In the genomic region with DNA sequence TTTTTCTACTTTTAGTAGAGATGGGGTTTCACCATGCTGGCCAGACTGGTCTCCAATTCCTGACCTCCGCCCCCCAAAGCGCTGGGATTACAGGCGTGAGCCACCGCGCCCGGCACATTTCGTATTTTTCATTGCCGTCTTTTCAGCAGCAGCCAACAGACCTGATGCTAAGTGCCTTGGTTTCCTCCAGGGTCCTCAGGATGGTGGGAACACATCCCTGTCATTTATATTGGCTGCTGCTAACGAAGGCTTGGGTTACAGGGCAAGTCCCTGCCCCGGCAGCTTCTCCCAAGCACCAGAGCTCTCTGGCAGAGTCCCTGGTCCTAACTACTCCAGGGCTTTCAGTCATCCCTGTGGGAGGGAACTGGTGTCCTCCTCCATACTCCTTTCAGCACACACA, we compare ENCODE assay signal across 15 cellular contexts. TPM values are rescaled to one million over a fixed set of nuclear protein-coding genes. Genes with fewer than 3 reads are reported as not detected.
DNase-seq lines count a peak whose midpoint lies in the region; ATAC-seq and TF ChIP-seq lines count a peak whose summit lies in the region.
"Had no signal": no experiment of that assay in that cellular context is flagged by ENCODE, and none has a peak within 500 bp of the region (broad histone marks: within the 10 kb centered on the region; RNA-seq: fewer than 3 reads in every experiment).

No MANE protein-coding gene starts in this region.

- H3K27ac Mint-ChIP-seq in neural crest cell (ENCODE audit: unreplicated experiment): no peak overlapping the region

- H3K56ac ChIP-seq in IMR-90 (ENCODE audit: extremely low read depth, insufficient read depth, low read length): no peak overlapping the region

- H3K79me1 ChIP-seq in IMR-90 (ENCODE audit: low read depth in 1 of 2, low read length in 2 of 2): no peaks in the 10 kb centered on the region

- H4K20me1 ChIP-seq in SK-N-SH (ENCODE audit: insufficient read depth): no peaks in the 10 kb centered on the region
- H4K20me1 ChIP-seq in IMR-90 (ENCODE audit: insufficient read depth, low read length): no peaks in the 10 kb centered on the region

- no peaks in the 10 kb centered on the region for H3K9me2 ChIP-seq in SK-N-SH

- H2AFZ ChIP-seq in SK-N-SH (ENCODE audit: low read depth) (no peak overlapping the region), IMR-90 (replicated peaks; ENCODE audit: low read length, poor library complexity) (no peak overlapping the region)

- no peak for TF ChIP-seq POLR2A in IMR-90 (IDR thresholded peaks at IDR 0.05; ENCODE audit: low read depth, low read length)

- TF ChIP-seq CTCF in SK-N-SH (IDR thresholded peaks at IDR 0.05) (no peak), IMR-90 (conservative IDR thresholded peaks at IDR 0.05; ENCODE audit: low read depth, low read length) (no peak), neural crest cell (conservative IDR thresholded peaks at IDR 0.05) (no peak)

- H3K27me3 ChIP-seq in SK-N-SH (ENCODE audit: insufficient read depth) (no peaks in the 10 kb centered on the region), IMR-90 (ENCODE audit: control insufficient read depth, insufficient read depth, low read length) (peaks cover 21% of the 10 kb centered on the region), adipocyte (replicated peaks; ENCODE audit: control insufficient read depth, insufficient read depth, low read length) (no peaks in the 10 kb centered on the region)
- no peaks in the 10 kb centered on the region for H3K27me3 ChIP-seq in effector memory CD4-positive, alpha-beta T cell (replicated peaks; ENCODE audit: control insufficient read depth, insufficient read depth, low read length, poor library complexity, severe bottlenecking)
- H3K27me3 ChIP-seq: colonic mucosa had no signal

- no peak overlapping the region for H3K18ac ChIP-seq in IMR-90 (ENCODE audit: low read depth, low read length)

- H2BK120ac ChIP-seq in IMR-90 (ENCODE audit: low read depth, low read length): no peak overlapping the region

- no peak overlapping the region for H4K91ac ChIP-seq in IMR-90 (ENCODE audit: insufficient read depth, low read depth, low read length)

- H3K4me3 ChIP-seq in SK-N-SH (ENCODE audit: low read depth in 2 of 2, low read length in 1 of 2) (no peak overlapping the region), IMR-90 (ENCODE audit: insufficient read depth, low read depth, low read length) (no peak overlapping the region), adipocyte (ENCODE audit: low read length) (no peak overlapping the region)
- no peak overlapping the region for H3K4me3 ChIP-seq in effector memory CD4-positive, alpha-beta T cell (ENCODE audit: insufficient read depth, low read depth, low read length, poor library complexity, severe bottlenecking)

- H3K9me3 ChIP-seq in SK-N-SH: no peaks in the 10 kb centered on the region
- H3K9me3 ChIP-seq in IMR-90 (ENCODE audit: control insufficient read depth, insufficient read depth, low read length): no peaks in the 10 kb centered on the region
- H3K9me3 ChIP-seq in adipocyte (ENCODE audit: control insufficient read depth, low read length): no peaks in the 10 kb centered on the region
- H3K9me3 ChIP-seq in effector memory CD4-positive, alpha-beta T cell (ENCODE audit: control insufficient read depth, low read length): no peaks in the 10 kb centered on the region
- H3K9me3 ChIP-seq: colonic mucosa, esophagus muscularis mucosa had no signal

- POLR2A ChIA-PET in SK-N-SH (lab: Yijun Ruan, JAX): no interaction called here
- POLR2A ChIA-PET in IMR-90 (lab: Charles Lee; ENCODE audit: unreplicated experiment): interaction anchor here (0.5 kb wide), 1 partner anchor 10 kb away, joined by 3 read pairs; no protein-coding TSS in a partner anchor

- TF ChIP-seq RAD21 in SK-N-SH (IDR thresholded peaks at IDR 0.05; ENCODE audit: low read length) (no peak), IMR-90 (IDR thresholded peaks at IDR 0.05; ENCODE audit: low read length) (no peak)

- H4K5ac ChIP-seq in IMR-90 (ENCODE audit: low read depth, low read length): no peak overlapping the region

- peaks cover 37% of the 10 kb centered on the region for H3K4me1 Mint-ChIP-seq in neural crest cell

- no peak overlapping the region for H2BK5ac ChIP-seq in IMR-90 (ENCODE audit: low read depth, low read length, poor library complexity, severe bottlenecking)

- no peak overlapping the region for H3K14ac ChIP-seq in IMR-90 (replicated peaks; ENCODE audit: low read depth, low read length)

- no peak overlapping the region for H3K27ac ChIP-seq in SK-N-SH (ENCODE audit: low read depth in 2 of 2, low read length in 1 of 2)
- H3K27ac ChIP-seq in IMR-90 (ENCODE audit: insufficient read depth, low read length): no peak overlapping the region
- no peak overlapping the region for H3K27ac ChIP-seq in effector memory CD4-positive, alpha-beta T cell (ENCODE audit: insufficient read depth, low read length, poor library complexity, severe bottlenecking)
- H3K27ac ChIP-seq: colonic mucosa, GM23248 had no signal

- peaks cover 15% of the 10 kb centered on the region for H3F3A ChIP-seq in SK-N-SH (replicated peaks; ENCODE audit: insufficient read depth)

- H3K4me1 ChIP-seq in SK-N-SH (ENCODE audit: control insufficient read depth in 1 of 2, insufficient read depth in 2 of 2, low read depth in 1 of 2, low read length in 1 of 2) (peaks cover 0 to 15% of the 10 kb centered on the region in 2 experiments; a peak in 1 of 4 replicates), IMR-90 (ENCODE audit: control insufficient read depth, insufficient read depth, low read length) (peaks cover 5% of the 10 kb centered on the region; the same call in 1 of the 2 replicates), adipocyte (ENCODE audit: control insufficient read depth, insufficient read depth, low read length) (peaks cover 34% of the 10 kb centered on the region)
- peaks cover 49% of the 10 kb centered on the region for H3K4me1 ChIP-seq in effector memory CD4-positive, alpha-beta T cell (ENCODE audit: control insufficient read depth, insufficient read depth, low read length, poor library complexity, severe bottlenecking)
- H3K4me1 ChIP-seq: colonic mucosa had no signal

- no peak overlapping the region for H2AK9ac ChIP-seq in IMR-90 (replicated peaks; ENCODE audit: low read depth, low read length, poor library complexity)

- H2BK20ac ChIP-seq in IMR-90 (ENCODE audit: low read depth, low read length): no peak overlapping the region

- intact Hi-C loops in IMR-90 (cut with micrococcal nuclease): loop anchor here (2.0 kb wide), 1 partner anchor 23 kb away; a partner anchor contains a TSS

- dilution Hi-C loops in IMR-90 (cut with HindIII; ENCODE audit: low sequenced_read_pairs, unreplicated experiment): no loop called here

- WGBS in SK-N-SH (ENCODE audit: low lambda C conversion rate): 96% methylated on average over 10 of the region's 10 CpGs
- 94% methylated on average over 8 of the region's 10 CpGs; no CpG with 5 or more reads in 1 of the 2 experiments for whole genome bisulfite sequencing in IMR-90 (ENCODE audit: extremely low coverage in 2 of 2, insufficient read length in 1 of 2), 2 experiments

- no peak overlapping the region for H3K23ac ChIP-seq in IMR-90 (ENCODE audit: low read depth, low read length)

- ATAC-seq in SK-N-SH treated with all-trans-retinoic acid at 6 μM for 48 hours: no peak
- ATAC-seq in IMR-90 (ENCODE audit: low read depth): no peak
- no peak for ATAC-seq in HG03175 (IDR thresholded peaks at IDR 0.05; ENCODE audit: unreplicated experiment)

- peak overlapping the region; percentile 86 for H3K4me3 Mint-ChIP-seq in neural crest cell

- no peak for TF ChIP-seq EP300 in SK-N-SH (IDR thresholded peaks at IDR 0.05; ENCODE audit: borderline replicate concordance in 1 of 2, low read depth in 1 of 2, low read length in 1 of 2)

- in situ Hi-C loops in IMR-90 (cut with MboI; ENCODE audit: low sequenced_read_pairs): no loop called here

- H3K9ac ChIP-seq in SK-N-SH (no peak overlapping the region), IMR-90 (ENCODE audit: low read depth, low read length) (no peak overlapping the region), adipocyte (ENCODE audit: low read length) (peak overlapping the region; percentile 77)

- H3K36me3 Mint-ChIP-seq in neural crest cell (ENCODE audit: low read depth): no peaks in the 10 kb centered on the region

- DNase-seq in SK-N-SH: no peak
- no peak for DNase-seq in IMR-90
- DNase-seq in adipocyte (ENCODE audit: low read depth): no peak
- no peak for DNase-seq in neural crest cell (ENCODE audit: low read depth, low spot score)
- no peak for DNase-seq in NCI-H128 (lab: John Stamatoyannopoulos, UW; ENCODE audit: unreplicated experiment)
- no peak for DNase-seq in effector memory CD4-positive, alpha-beta T cell
- DNase-seq: activated CD4-positive, alpha-beta T cell treated with anti-CD3 and anti-CD28 coated beads, Interleukin-2, amount 50 U/mL, for 48 hours; colonic mucosa; GF-D8; NCI-H2227 treated with DMSO at 0.1 percent for 48 hours; occipital lobe had no signal

- no peaks in the 10 kb centered on the region for H3K27me3 Mint-ChIP-seq in neural crest cell (ENCODE audit: low read depth)

- no peak overlapping the region for H4K8ac ChIP-seq in IMR-90 (ENCODE audit: low read depth in 2 of 2, low read length in 2 of 2)

- H3K79me2 ChIP-seq in SK-N-SH (ENCODE audit: insufficient read depth): no peaks in the 10 kb centered on the region

- H2BK15ac ChIP-seq in IMR-90 (ENCODE audit: low read depth, low read length): no peak overlapping the region

- no peaks in the 10 kb centered on the region for H3K9me3 Mint-ChIP-seq in neural crest cell

- peak overlapping the region; percentile 40; the same call in 1 of the 2 replicates for H2AK5ac ChIP-seq in IMR-90 (ENCODE audit: low read depth, low read length)

- CTCF ChIA-PET in SK-N-SH (lab: Yijun Ruan, JAX): interaction anchor here (0.8 to 4.2 kb wide), 6 partner anchors 13 to 63 kb away, joined by 3 to 41 read pairs (median 3); a partner anchor contains a TSS
- CTCF ChIA-PET in IMR-90 (lab: Yijun Ruan, JAX): interaction anchor here (0.7 kb wide), 1 partner anchor 10 kb away, joined by 3 read pairs; no protein-coding TSS in a partner anchor

- BruUV-seq in IMR-90 (replicated peaks; lab: Mats Ljungman, UMichigan): no TSS peak

- H3K4me2 ChIP-seq in SK-N-SH (peak overlapping the region; percentile 96; the same call in 1 of the 2 replicates), IMR-90 (ENCODE audit: low read depth, low read length) (no peak overlapping the region)

- H3K4ac ChIP-seq in IMR-90 (ENCODE audit: low read depth, low read length): no peak overlapping the region

- H3K36me3 ChIP-seq in SK-N-SH (replicated peaks in 1 of 2; ENCODE audit: control insufficient read depth in 1 of 2, insufficient read depth in 2 of 2, low read length in 1 of 2) (no peaks in the 10 kb centered on the region), IMR-90 (ENCODE audit: control insufficient read depth, insufficient read depth, low read length) (no peaks in the 10 kb centered on the region), adipocyte (ENCODE audit: control insufficient read depth, insufficient read depth, low read length, severe bottlenecking) (no peaks in the 10 kb centered on the region)
- no peaks in the 10 kb centered on the region for H3K36me3 ChIP-seq in effector memory CD4-positive, alpha-beta T cell (ENCODE audit: control insufficient read depth, insufficient read depth, low read length)
- H3K36me3 ChIP-seq: colonic mucosa, esophagus muscularis mucosa had no signal

- peaks cover 4% of the 10 kb centered on the region for H3K9me1 ChIP-seq in IMR-90 (ENCODE audit: insufficient read depth, low read length)

RNA-seq across cellular contexts. Expression of a gene that starts 1.5 kb away (rescaled TPM):
- 5.2 TPM in 2 replicates for polyA plus RNA-seq in SK-N-SH (2012; rRNA removed)
- 4.1 and 6.3 TPM in 2 replicates for polyA plus RNA-seq in SK-N-SH (2012; cell fraction: cytosol; rRNA removed)
- 5.5 and 8.1 TPM in 2 replicates for polyA plus RNA-seq in SK-N-SH (2012; cell fraction: nucleus; rRNA removed)
- total RNA-seq in IMR-90 (2012; rRNA removed): 0.54 and 0.83 TPM in 2 replicates
- polyA plus RNA-seq in IMR-90 (2012; rRNA removed): 1.1 and 1.3 TPM in 2 replicates
- 0.56 and 0.93 TPM in 2 replicates for polyA plus RNA-seq in IMR-90 (2012; cell fraction: cytosol; rRNA removed)
- polyA plus RNA-seq in IMR-90 (2012; cell fraction: nucleus; rRNA removed; ENCODE audit: low replicate concordance): 0.74 and 1.1 TPM in 2 replicates
- 50.4 and 54.0 TPM in 2 replicates for total RNA-seq in neural crest cell

RNA-seq across cellular contexts. Expression of a gene that starts 23.4 kb away (rescaled TPM):
- polyA plus RNA-seq in SK-N-SH (2012; rRNA removed) (16.7 and 27.0 TPM in 2 replicates), IMR-90 (2012; rRNA removed) (12.1 and 19.9 TPM in 2 replicates)
- 10.3 and 14.0 TPM in 2 replicates for polyA plus RNA-seq in SK-N-SH (2012; cell fraction: cytosol; rRNA removed)
- 14.0 and 19.5 TPM in 2 replicates for polyA plus RNA-seq in SK-N-SH (2012; cell fraction: nucleus; rRNA removed)
- total RNA-seq in IMR-90 (2012; rRNA removed) (0.90 and 1.4 TPM in 2 replicates), neural crest cell (18.8 and 21.5 TPM in 2 replicates)
- polyA plus RNA-seq in IMR-90 (2012; cell fraction: cytosol; rRNA removed): 11.6 and 33.1 TPM in 2 replicates
- 14.2 and 21.7 TPM in 2 replicates for polyA plus RNA-seq in IMR-90 (2012; cell fraction: nucleus; rRNA removed; ENCODE audit: low replicate concordance)

Comparison
In these comparisons a context has a peak if more than half of its experiments do, and no peak if none do; other contexts are left out.
1. RNA of a gene that starts 1.5 kb away (total RNA-seq): 50.4 to 54.0 TPM in neural crest cell; 0.54 to 0.83 TPM in IMR-90; every median in the first group is over 10 times any median in the second.